In genomic region chr19:48445606-48446481, GRCh38 we compare ENCODE assay signal across 8 cellular contexts. TPM values are rescaled to one million over a fixed set of nuclear protein-coding genes. Genes with fewer than 3 reads are reported as not detected.
DNase-seq lines count a peak whose midpoint lies in the region; ATAC-seq and TF ChIP-seq lines count a peak whose summit lies in the region.

Gene GRWD1, plus strand, starts transcription at chr19:48445983. Its CDS starts 23 bp downstream, at chr19:48446006.

- H3K9me3 ChIP-seq in Peyer's patch (no peaks in the 10 kb centered on the region), esophagus muscularis mucosa (no peaks in the 10 kb centered on the region), muscle layer of duodenum (ENCODE audit: control insufficient read depth in 1 of 2, low read length in 2 of 2) (no peaks in the 10 kb centered on the region)

- ATAC-seq in GM21737 (IDR thresholded peaks at IDR 0.05; ENCODE audit: unreplicated experiment), result peak; percentile 83

- peak within 1 kb of the TSS; percentile 93 for H3K9ac ChIP-seq in KMS-11

- H2AFZ ChIP-seq in KMS-11 (ENCODE audit: low read depth), result peak within 1 kb of the TSS; percentile 73

- intact Hi-C loops in esophagus muscularis mucosa (cut with DNase I), result no loop called here

- H3K4me1 ChIP-seq in KMS-11 (ENCODE audit: low read depth, poor library complexity, severe bottlenecking) (peaks cover 40% of the 10 kb centered on the region), Peyer's patch (peaks cover 0 to 28% (median 15%) of the 10 kb centered on the region in 4 donors), esophagus muscularis mucosa (peaks cover 22 to 38% (median 31%) of the 10 kb centered on the region in 4 donors), muscle layer of duodenum (ENCODE audit: control insufficient read depth in 1 of 2, insufficient read depth in 2 of 2, low read length in 2 of 2) (peaks cover 13 to 24% of the 10 kb centered on the region in 2 donors)

- TF ChIP-seq CTCF in KMS-11 (conservative IDR thresholded peaks at IDR 0.05; ENCODE audit: low read depth, low read length) (peak; percentile 8; the same call in 1 of the 2 replicates), Peyer's patch (IDR thresholded peaks at IDR 0.05) (no peak), esophagus muscularis mucosa (IDR thresholded peaks at IDR 0.05) (no peak)

- no peaks in the 10 kb centered on the region for H4K20me1 ChIP-seq in KMS-11 (ENCODE audit: insufficient read depth)

- peak; percentile 29 to 35 for TF ChIP-seq POLR2A in Peyer's patch (IDR thresholded peaks at IDR 0.05)
- TF ChIP-seq POLR2A in esophagus muscularis mucosa (IDR thresholded peaks at IDR 0.05; ENCODE audit: low read depth), result no peak

- H3K4me3 ChIP-seq in KMS-11 (IDR thresholded peaks at IDR 0.05; ENCODE audit: insufficient read depth, low read depth, low read length) (no peak within 1 kb of the TSS), Peyer's patch (peak within 1 kb of the TSS; percentile 74 to 98 (median 88)), esophagus muscularis mucosa (peak within 1 kb of the TSS; percentile 85 to 96 (median 89)), muscle layer of duodenum (ENCODE audit: low read depth in 1 of 2, low read length in 2 of 2) (peak within 1 kb of the TSS; percentile 88 to 95)

- H3K27ac ChIP-seq in KMS-11 (peak within 1 kb of the TSS; percentile 81), Peyer's patch (peak within 1 kb of the TSS; percentile 74 to 90 (median 80)), esophagus muscularis mucosa (replicated peaks in 1 of 4) (peak within 1 kb of the TSS; percentile 80 to 91 (median 86)), muscle layer of duodenum (ENCODE audit: low read length) (peak within 1 kb of the TSS; percentile 94)

- H3K36me3 ChIP-seq in KMS-11 (ENCODE audit: insufficient read depth) (peaks cover 20% of the 10 kb centered on the region; the same call in 1 of the 2 replicates), Peyer's patch (peaks cover 0 to 35% (median 0%) of the 10 kb centered on the region in 3 donors), esophagus muscularis mucosa (peaks cover 25 to 45% (median 38%) of the 10 kb centered on the region in 4 donors), muscle layer of duodenum (ENCODE audit: control insufficient read depth in 1 of 2, insufficient read depth in 2 of 2, low read length in 2 of 2) (peaks cover 23 to 30% of the 10 kb centered on the region in 2 donors)

- H3K79me2 ChIP-seq in KMS-11 (ENCODE audit: insufficient read depth, low read depth), result peaks cover 21% of the 10 kb centered on the region

- peak within 1 kb of the TSS; percentile 97 for H3K4me2 ChIP-seq in KMS-11

- DNase-seq in DMS153 treated with DMSO at 0.1 percent for 48 hours (lab: John Stamatoyannopoulos, UW; ENCODE audit: unreplicated experiment), result peak; percentile 95
- DNase-seq in Peyer's patch, result peak; percentile 89 to 97 (median 95)
- peak; percentile 93 for DNase-seq in activated T-cell treated with anti-CD3 and anti-CD28 coated beads, Interleukin-2, amount 50 U/mL, for 48 hours
- peak; percentile 98 for DNase-seq in esophagus muscularis mucosa (ENCODE audit: extremely low spot score)
- peak; percentile 90 to 95 for DNase-seq in stimulated activated CD8-positive, alpha-beta memory T cell treated with anti-CD3 and anti-CD28 coated beads, Interleukin-7, amount 100 ng/mL, for 4 hours (ENCODE audit: low read depth in 2 of 2)

- H3K27me3 ChIP-seq in KMS-11 (ENCODE audit: insufficient read depth, low read depth) (no peaks in the 10 kb centered on the region), Peyer's patch (peaks cover 0 to 11% of the 10 kb centered on the region in 2 donors), esophagus muscularis mucosa (peaks cover 4 to 35% (median 23%) of the 10 kb centered on the region in 4 donors), muscle layer of duodenum (ENCODE audit: low read depth, low read length) (peaks cover 17% of the 10 kb centered on the region)

- 2% methylated on average over 37 of the region's 61 CpGs for WGBS in esophagus muscularis mucosa

- TF ChIP-seq EP300 in esophagus muscularis mucosa (IDR thresholded peaks at IDR 0.05), result no peak

RNA-seq across cellular contexts. Expression of gene GRWD1, which starts in this region (rescaled TPM):
- 10 to 100 TPM in 3 of 4 donors, 1 to 10 TPM in 1; 10.0 to 17.6 (median 15.6) TPM for total RNA-seq in Peyer's patch
- 10 to 100 TPM; 19.5 to 42.9 (median 31.7) TPM for total RNA-seq in esophagus muscularis mucosa
